16 cellular contexts compared by ENCODE assay signal in the genomic region with DNA sequence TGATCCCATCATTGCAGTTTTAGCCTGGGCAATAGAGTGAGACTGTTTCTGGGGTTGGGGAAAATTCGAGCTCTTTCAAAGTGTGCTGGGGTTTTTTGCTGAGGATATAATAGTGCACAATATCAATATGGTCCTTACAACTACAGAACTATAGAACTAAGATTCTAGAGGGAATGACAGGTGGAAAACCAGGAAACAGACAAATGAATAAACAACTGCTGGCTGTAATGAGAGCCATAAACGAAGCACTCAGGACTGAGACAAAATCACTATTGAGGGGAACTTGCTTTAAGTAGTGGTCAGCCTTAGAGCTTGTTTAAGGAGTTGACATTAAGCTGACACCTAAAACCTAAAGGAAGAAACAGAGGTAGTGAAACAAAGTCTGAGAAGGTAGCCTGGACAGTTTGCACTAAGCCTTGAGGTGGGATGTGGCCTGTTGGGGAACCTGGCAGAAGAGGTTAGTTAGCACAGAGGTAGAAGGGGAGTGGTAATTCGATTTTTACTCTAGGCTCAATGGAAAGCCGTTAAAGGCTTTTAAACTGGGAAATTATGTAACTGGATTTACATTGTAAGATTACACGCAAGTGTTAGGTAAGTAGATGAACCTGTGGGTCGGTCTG. TPM values are rescaled to one million over a fixed set of nuclear protein-coding genes. Genes with fewer than 3 reads are reported as not detected.
DNase-seq lines count a peak whose midpoint lies in the region; ATAC-seq, FAIRE-seq and TF ChIP-seq lines count a peak whose summit lies in the region.
"Had no signal": no experiment of that assay in that cellular context is flagged by ENCODE, and none has a peak within 500 bp of the region (broad histone marks: within the 10 kb centered on the region; RNA-seq: fewer than 3 reads in every experiment).

No MANE protein-coding gene starts in this region.

- H3K27me3 ChIP-seq in CD8-positive, alpha-beta T cell (ENCODE audit: insufficient read depth, low read length), result no peaks in the 10 kb centered on the region
- H3K27me3 ChIP-seq: gastrocnemius medialis, pancreas had no signal

- CTCF ChIA-PET in A549 (lab: Yijun Ruan, JAX), result interaction anchor here (0.7 to 1.9 kb wide), 2 partner anchors 23 to 316 kb away, joined by 3 to 6 read pairs; no protein-coding TSS in a partner anchor
- CTCF ChIA-PET in CD8-positive, alpha-beta T cell (lab: Charles Lee), result interaction anchor here (0.9 to 1.1 kb wide), 2 partner anchors 241 to 271 kb away, joined by 3 to 4 read pairs; no protein-coding TSS in a partner anchor

- no peak overlapping the region for H3K4me2 ChIP-seq in A549

- POLR2A ChIA-PET in A549 (lab: Yijun Ruan, JAX), result no interaction called here
- POLR2A ChIA-PET in CD8-positive, alpha-beta T cell (lab: Charles Lee), result interaction anchor here (0.9 to 1.3 kb wide), 3 partner anchors 16 to 247 kb away, joined by 3 read pairs; no protein-coding TSS in a partner anchor

- TF ChIP-seq CTCF in A549 (IDR thresholded peaks at IDR 0.05) (no peak), mucosa of descending colon (IDR thresholded peaks at IDR 0.05) (no peak)
- no peak for TF ChIP-seq CTCF in CD8-positive, alpha-beta T cell (IDR thresholded peaks at IDR 0.05)

- peak overlapping the region; percentile 3 for H3K27ac Mint-ChIP-seq in CD8-positive, alpha-beta T cell
- H3K27ac Mint-ChIP-seq in activated T-helper 17 cell treated with anti-CD3 and anti-CD28 coated beads, Interleukin-2, amount 50 U/mL, for 72 hours, result peak overlapping the region; percentile 14
- no peak overlapping the region for H3K27ac Mint-ChIP-seq in activated T-helper 2 cell treated with anti-CD3 and anti-CD28 coated beads, Interferon-gamma antibody, Interleukin-2, Interleukin-4, amounts not matched to agents 10 μg/mL and 5 μg/mL and 100 μg/mL, durations not matched to agents 14 hours and 24 hours and 36 hours
- no peak overlapping the region for H3K27ac Mint-ChIP-seq in T-helper 17 cell
- H3K27ac Mint-ChIP-seq: activated CD8-positive, alpha-beta T cell treated with anti-CD3 and anti-CD28 coated beads, Interleukin-2, amount 10 ng/mL, durations not matched to agents 7 days and 5 days had no signal

- no peaks in the 10 kb centered on the region for H3K27me3 Mint-ChIP-seq in CD8-positive, alpha-beta T cell (ENCODE audit: low read depth)
- H3K27me3 Mint-ChIP-seq in activated T-helper 17 cell treated with anti-CD3 and anti-CD28 coated beads, Interleukin-2, amount 50 U/mL, for 72 hours, result no peaks in the 10 kb centered on the region
- no peaks in the 10 kb centered on the region for H3K27me3 Mint-ChIP-seq in activated T-helper 2 cell treated with anti-CD3 and anti-CD28 coated beads, Interferon-gamma antibody, Interleukin-2, Interleukin-4, amounts not matched to agents 10 μg/mL and 5 μg/mL and 100 μg/mL, durations not matched to agents 14 hours and 24 hours and 36 hours (ENCODE audit: low read depth)
- H3K27me3 Mint-ChIP-seq in T-helper 17 cell, result no peaks in the 10 kb centered on the region

- no peak overlapping the region for H3K27ac ChIP-seq in A549
- no peak overlapping the region for H3K27ac ChIP-seq in CD8-positive, alpha-beta T cell (ENCODE audit: low read depth, low read length)
- H3K27ac ChIP-seq: gastrocnemius medialis, pancreas, VCaP had no signal

- H3K4me1 ChIP-seq in A549, result peaks cover 11% of the 10 kb centered on the region
- peaks cover 22% of the 10 kb centered on the region for H3K4me1 ChIP-seq in CD8-positive, alpha-beta T cell (ENCODE audit: insufficient read depth, low read length)
- peaks cover 20% of the 10 kb centered on the region for H3K4me1 ChIP-seq in mucosa of descending colon (ENCODE audit: low read depth)

- H3K9me3 Mint-ChIP-seq in CD8-positive, alpha-beta T cell, result no peaks in the 10 kb centered on the region
- no peaks in the 10 kb centered on the region for H3K9me3 Mint-ChIP-seq in activated T-helper 17 cell treated with anti-CD3 and anti-CD28 coated beads, Interleukin-2, amount 50 U/mL, for 72 hours
- no peaks in the 10 kb centered on the region for H3K9me3 Mint-ChIP-seq in activated T-helper 2 cell treated with anti-CD3 and anti-CD28 coated beads, Interferon-gamma antibody, Interleukin-2, Interleukin-4, amounts not matched to agents 10 μg/mL and 5 μg/mL and 100 μg/mL, durations not matched to agents 14 hours and 24 hours and 36 hours

- peaks cover 14% of the 10 kb centered on the region for H3K36me3 Mint-ChIP-seq in CD8-positive, alpha-beta T cell
- H3K36me3 Mint-ChIP-seq in activated T-helper 17 cell treated with anti-CD3 and anti-CD28 coated beads, Interleukin-2, amount 50 U/mL, for 72 hours (ENCODE audit: low read depth), result peaks cover 21% of the 10 kb centered on the region
- peaks cover 5% of the 10 kb centered on the region for H3K36me3 Mint-ChIP-seq in activated T-helper 2 cell treated with anti-CD3 and anti-CD28 coated beads, Interferon-gamma antibody, Interleukin-2, Interleukin-4, amounts not matched to agents 10 μg/mL and 5 μg/mL and 100 μg/mL, durations not matched to agents 14 hours and 24 hours and 36 hours (ENCODE audit: low read depth)
- H3K36me3 Mint-ChIP-seq in T-helper 17 cell (ENCODE audit: low read depth), result no peaks in the 10 kb centered on the region

- H3K4me3 Mint-ChIP-seq in CD8-positive, alpha-beta T cell, result no peak overlapping the region
- no peak overlapping the region for H3K4me3 Mint-ChIP-seq in activated T-helper 17 cell treated with anti-CD3 and anti-CD28 coated beads, Interleukin-2, amount 50 U/mL, for 72 hours
- no peak overlapping the region for H3K4me3 Mint-ChIP-seq in activated T-helper 2 cell treated with anti-CD3 and anti-CD28 coated beads, Interferon-gamma antibody, Interleukin-2, Interleukin-4, amounts not matched to agents 10 μg/mL and 5 μg/mL and 100 μg/mL, durations not matched to agents 14 hours and 24 hours and 36 hours (ENCODE audit: low read depth)
- H3K4me3 Mint-ChIP-seq in T-helper 17 cell, result no peak overlapping the region
- H3K4me3 Mint-ChIP-seq: activated CD8-positive, alpha-beta T cell treated with anti-CD3 and anti-CD28 coated beads, Interleukin-2, amount 10 ng/mL, durations not matched to agents 7 days and 5 days had no signal

- H3K4me3 ChIP-seq in A549 (no peak overlapping the region), mucosa of descending colon (no peak overlapping the region)
- H3K4me3 ChIP-seq in CD8-positive, alpha-beta T cell (ENCODE audit: low read depth, low read length), result no peak overlapping the region
- H3K4me3 ChIP-seq: gastrocnemius medialis, pancreas had no signal

- FAIRE-seq in A549 (lab: Jason Lieb, UNC), result peak; percentile 65
- FAIRE-seq: D721Med, pancreas had no signal

- intact Hi-C loops in CD8-positive, alpha-beta T cell (cut with DNase I, micrococcal nuclease), result no loop called here
- intact Hi-C loops in mucosa of descending colon (cut with DNase I, micrococcal nuclease), result no loop called here
- intact Hi-C loops in activated T-helper 2 cell treated with anti-CD3 and anti-CD28 coated beads, Interferon-gamma antibody, Interleukin-2, Interleukin-4, amounts not matched to agents 10 μg/mL and 5 μg/mL and 100 μg/mL, durations not matched to agents 14 hours and 24 hours and 36 hours (cut with micrococcal nuclease), result no loop called here

- no peak for TF ChIP-seq RAD21 in A549 (conservative IDR thresholded peaks at IDR 0.05 in 1 of 2, IDR thresholded peaks at IDR 0.05 in 1 of 2)

- no peak for TF ChIP-seq POLR2A in A549 (IDR thresholded peaks at IDR 0.05; ENCODE audit: low read length)

- peaks cover 27% of the 10 kb centered on the region for H3K4me1 Mint-ChIP-seq in CD8-positive, alpha-beta T cell (ENCODE audit: low read depth)
- H3K4me1 Mint-ChIP-seq in activated T-helper 17 cell treated with anti-CD3 and anti-CD28 coated beads, Interleukin-2, amount 50 U/mL, for 72 hours, result peaks cover 12% of the 10 kb centered on the region
- peaks cover 7% of the 10 kb centered on the region for H3K4me1 Mint-ChIP-seq in activated T-helper 2 cell treated with anti-CD3 and anti-CD28 coated beads, Interferon-gamma antibody, Interleukin-2, Interleukin-4, amounts not matched to agents 10 μg/mL and 5 μg/mL and 100 μg/mL, durations not matched to agents 14 hours and 24 hours and 36 hours (ENCODE audit: low read depth)
- H3K4me1 Mint-ChIP-seq in T-helper 17 cell, result peaks cover 24% of the 10 kb centered on the region

- ATAC-seq in A549 (peak in 1 of 2 experiments; percentile 23; a peak in 1 of 6 replicates), mucosa of descending colon (peak; percentile 85), T-helper 17 cell (no peak)
- no peak for ATAC-seq in CD8-positive, alpha-beta T cell
- no peak for ATAC-seq in activated T-helper 17 cell treated with anti-CD3 and anti-CD28 coated beads, Interleukin-2, amount 50 U/mL, for 72 hours (replicated peaks)
- ATAC-seq: activated CD8-positive, alpha-beta T cell treated with anti-CD3 and anti-CD28 coated beads, Interleukin-2, amount 10 ng/mL, durations not matched to agents 7 days and 5 days; gastrocnemius medialis had no signal

- H3K36me3 ChIP-seq in CD8-positive, alpha-beta T cell (ENCODE audit: insufficient read depth, low read length), result no peaks in the 10 kb centered on the region
- no peaks in the 10 kb centered on the region for H3K36me3 ChIP-seq in mucosa of descending colon (ENCODE audit: low read depth)
- H3K36me3 ChIP-seq: gastrocnemius medialis, pancreas had no signal

- WGBS in A549 (ENCODE audit: missing lambda C conversion rate), result 87% methylated on average over 6 of the region's 6 CpGs

- DNase-seq in A549 (ENCODE audit: low read depth in 1 of 2, low spot score in 1 of 2) (no peak), mucosa of descending colon (peak in 1 of 3 donors; percentile 20), T-helper 17 cell (no peak)
- no peak for DNase-seq in CD8-positive, alpha-beta T cell
- no peak for DNase-seq in activated CD4-positive, alpha-beta T cell treated with anti-CD3 and anti-CD28 coated beads, Interleukin-2, amount 50 U/mL, for 1 hour
- no peak for DNase-seq in activated T-helper 2 cell treated with anti-CD3 and anti-CD28 coated beads, Interferon-gamma antibody, Interleukin-2, Interleukin-4, amounts not matched to agents 10 μg/mL and 5 μg/mL and 100 μg/mL, durations not matched to agents 14 hours and 24 hours and 36 hours (ENCODE audit: low spot score)
- DNase-seq: activated CD8-positive, alpha-beta T cell treated with anti-CD3 and anti-CD28 coated beads, Interleukin-2, amount 10 ng/mL, durations not matched to agents 7 days and 5 days; activated T-cell treated with anti-CD3 and anti-CD28 coated beads, Interleukin-2, amount 50 U/mL, for 48 hours; MM.1S; stimulated activated CD4-positive, alpha-beta T cell treated with anti-CD3 and anti-CD28 coated beads, Interleukin-2, amount 100 ng/mL, for 24 hours; T-helper 1 cell had no signal

- H3K9me3 ChIP-seq in A549 (no peaks in the 10 kb centered on the region), mucosa of descending colon (no peaks in the 10 kb centered on the region), T-helper 17 cell (ENCODE audit: control insufficient read depth, low read length, poor library complexity, severe bottlenecking) (no peaks in the 10 kb centered on the region)
- no peaks in the 10 kb centered on the region for H3K9me3 ChIP-seq in CD8-positive, alpha-beta T cell (ENCODE audit: low read length)
- H3K9me3 ChIP-seq: gastrocnemius medialis, pancreas had no signal

- no peak for TF ChIP-seq EP300 in A549 (IDR thresholded peaks at IDR 0.05)

RNA-seq across cellular contexts. Expression of a gene that starts 33.8 kb away (rescaled TPM):
- polyA plus RNA-seq in A549 (2011; rRNA removed) (55.7 and 71.0 TPM in 2 replicates), A549 (2017; fragmentation: RNase III; extraction: RNeasy Plus Mini Kit Qiagen cat#74134 plus additional on column Dnase treatment) (17.7 to 19.5 TPM (median 17.9 TPM) in 3 replicates)
- polyA plus RNA-seq in A549 (2012; cell fraction: cytosol; rRNA removed), result 12.3 and 13.7 TPM in 2 replicates
- polyA plus RNA-seq in A549 (2012; cell fraction: nucleus; rRNA removed), result 10.3 and 14.2 TPM in 2 replicates
- 67.1 and 80.2 TPM in 2 replicates for polyA minus RNA-seq in A549 (2011; rRNA and poly(A)+ RNA removed)
- total RNA-seq in CD8-positive, alpha-beta T cell, result 10 to 100 TPM; 11.3 to 12.1 TPM
- 10 to 100 TPM; 14.5 to 18.0 TPM for total RNA-seq in activated T-helper 17 cell treated with anti-CD3 and anti-CD28 coated beads, Interleukin-2, amount 50 U/mL, for 72 hours
- total RNA-seq in mucosa of descending colon (10 to 100 TPM; 18.1 to 27.1 (median 22.2) TPM), T-helper 17 cell (10 to 100 TPM in 1 of 2 donors, 1 to 10 TPM in 1; 6.7 to 18.2 TPM)
- 24.6 and 28.9 TPM in 2 replicates for total RNA-seq in activated T-helper 2 cell treated with anti-CD3 and anti-CD28 coated beads, Interferon-gamma antibody, Interleukin-2, Interleukin-4, amounts not matched to agents 10 μg/mL and 5 μg/mL and 100 μg/mL, durations not matched to agents 14 hours and 24 hours and 36 hours

Comparison
In these comparisons a context has a peak if more than half of its experiments do, and no peak if none do; other contexts are left out.
1. H3K27ac Mint-ChIP-seq: peak in CD8-positive, alpha-beta T cell (single experiment) and activated T-helper 17 cell treated with anti-CD3 and anti-CD28 coated beads, Interleukin-2, amount 50 U/mL, for 72 hours (single experiment); none in activated T-helper 2 cell treated with anti-CD3 and anti-CD28 coated beads, Interferon-gamma antibody, Interleukin-2, Interleukin-4, amounts not matched to agents 10 μg/mL and 5 μg/mL and 100 μg/mL, durations not matched to agents 14 hours and 24 hours and 36 hours (single experiment) and T-helper 17 cell (single experiment).